ENCODE assay signal across 13 cellular contexts in the genomic region with DNA sequence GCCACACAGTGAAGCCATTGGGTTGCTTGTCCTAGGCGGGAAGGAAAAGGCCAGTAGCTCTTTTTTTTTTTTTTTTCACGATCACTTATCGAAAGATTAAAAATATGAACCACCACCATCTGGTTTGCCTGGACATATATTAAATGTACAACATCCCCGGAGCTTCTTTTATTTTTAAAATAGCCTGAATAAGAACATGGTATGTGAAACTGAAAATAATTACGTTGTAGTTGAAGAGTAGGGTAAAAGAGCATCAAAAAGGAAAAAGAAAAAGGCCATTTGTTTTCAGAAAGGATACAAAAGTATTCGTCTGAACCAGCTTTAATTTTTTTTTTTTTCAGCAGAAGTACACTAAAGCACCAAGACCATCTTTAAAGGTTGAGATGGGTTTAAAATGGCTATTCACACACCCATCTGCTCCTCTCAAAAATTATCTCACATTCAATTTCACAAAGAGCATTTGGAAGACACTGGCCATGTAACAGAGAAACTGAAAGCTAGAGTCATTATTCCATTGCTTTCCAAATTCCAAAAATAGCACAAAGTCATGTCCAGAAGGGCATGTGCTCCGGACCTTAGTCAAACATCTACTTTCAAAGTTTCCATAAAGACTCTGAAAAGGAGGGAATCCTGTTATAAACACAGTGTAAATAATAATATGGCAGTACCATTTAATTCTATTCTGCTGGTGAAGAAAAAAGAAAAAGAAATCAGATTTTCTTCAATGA.
DNase-seq lines count a peak whose midpoint lies in the region; ATAC-seq and TF ChIP-seq lines count a peak whose summit lies in the region.
"Had no signal": no experiment of that assay in that cellular context is flagged by ENCODE, and none has a peak within 500 bp of the region (broad histone marks: within the 10 kb centered on the region; RNA-seq: fewer than 3 reads in every experiment).

No MANE protein-coding gene starts in this region.

- no peaks in the 10 kb centered on the region for H3K27me3 ChIP-seq in KMS-11 (ENCODE audit: insufficient read depth, low read depth)
- no peaks in the 10 kb centered on the region for H3K27me3 ChIP-seq in adipocyte (replicated peaks; ENCODE audit: control insufficient read depth, insufficient read depth, low read length)
- H3K27me3 ChIP-seq: BLaER1 had no signal

- H3K9me3 ChIP-seq in adipocyte (ENCODE audit: control insufficient read depth, low read length) = no peaks in the 10 kb centered on the region
- H3K9me3 ChIP-seq: BLaER1 had no signal

- H3K79me2 ChIP-seq in KMS-11 (ENCODE audit: insufficient read depth, low read depth) = no peaks in the 10 kb centered on the region

- H3K4me1 ChIP-seq in KMS-11 (ENCODE audit: low read depth, poor library complexity, severe bottlenecking) (peaks cover 11% of the 10 kb centered on the region), adipocyte (ENCODE audit: control insufficient read depth, insufficient read depth, low read length) (no peaks in the 10 kb centered on the region)
- H3K4me1 ChIP-seq: BLaER1 had no signal

- H3K36me3 ChIP-seq in KMS-11 (ENCODE audit: insufficient read depth) (no peaks in the 10 kb centered on the region), adipocyte (ENCODE audit: control insufficient read depth, insufficient read depth, low read length, severe bottlenecking) (no peaks in the 10 kb centered on the region)
- H3K36me3 ChIP-seq: BLaER1 had no signal

- peak overlapping the region; percentile 48; the same call in 1 of the 2 replicates for H2AFZ ChIP-seq in KMS-11 (ENCODE audit: low read depth)

- H3K9ac ChIP-seq in KMS-11 (peak overlapping the region; percentile 2; the same call in 1 of the 2 replicates), adipocyte (ENCODE audit: low read length) (no peak overlapping the region)
- H3K9ac ChIP-seq: BLaER1 had no signal

- no peak for DNase-seq in adipocyte (ENCODE audit: low read depth)
- no peak for DNase-seq in left ventricle myocardium superior
- peak; percentile 30 for DNase-seq in myocyte (ENCODE audit: low read depth)
- DNase-seq in natural killer cell treated with Interleukin-12 subunit alpha and Interleukin-12 subunit beta and Interleukin-15 and Interleukin-18, amount 100 ng/mL, for 72 hours (ENCODE audit: low spot score) = no peak
- DNase-seq in T-helper 2 cell = no peak
- DNase-seq: CD8-positive, alpha-beta memory T cell; IMR-90; NCI-H1436; NCI-H2029 treated with DMSO at 0.1 percent for 48 hours; NCI-H510A had no signal

- H3K4me3 ChIP-seq in KMS-11 (IDR thresholded peaks at IDR 0.05; ENCODE audit: insufficient read depth, low read depth, low read length) (no peak overlapping the region), adipocyte (ENCODE audit: low read length) (peak overlapping the region; percentile 22)
- H3K4me3 ChIP-seq: BLaER1 had no signal

- H3K36me3 Mint-ChIP-seq in natural killer cell treated with Interleukin-12 subunit alpha and Interleukin-12 subunit beta and Interleukin-15 and Interleukin-18, amount 100 ng/mL, for 72 hours = no peaks in the 10 kb centered on the region
- H3K36me3 Mint-ChIP-seq: CD8-positive, alpha-beta memory T cell had no signal

- ATAC-seq in left ventricle myocardium superior (peak; percentile 69), HG03342 (IDR thresholded peaks at IDR 0.05; ENCODE audit: unreplicated experiment) (no peak)
- no peak for ATAC-seq in natural killer cell treated with Interleukin-12 subunit alpha and Interleukin-12 subunit beta and Interleukin-15 and Interleukin-18, amount 100 ng/mL, for 72 hours

- no peaks in the 10 kb centered on the region for H3K27me3 Mint-ChIP-seq in natural killer cell treated with Interleukin-12 subunit alpha and Interleukin-12 subunit beta and Interleukin-15 and Interleukin-18, amount 100 ng/mL, for 72 hours
- H3K27me3 Mint-ChIP-seq: CD8-positive, alpha-beta memory T cell had no signal

- intact Hi-C loops in left ventricle myocardium superior (cut with micrococcal nuclease) = no loop called here

- no peaks in the 10 kb centered on the region for H3K4me1 Mint-ChIP-seq in natural killer cell treated with Interleukin-12 subunit alpha and Interleukin-12 subunit beta and Interleukin-15 and Interleukin-18, amount 100 ng/mL, for 72 hours (ENCODE audit: low read depth in 2 of 2)
- H3K4me1 Mint-ChIP-seq: CD8-positive, alpha-beta memory T cell had no signal

- no peak for TF ChIP-seq CTCF in KMS-11 (conservative IDR thresholded peaks at IDR 0.05; ENCODE audit: low read depth, low read length)

- peak overlapping the region; percentile 27; the same call in 1 of the 2 replicates for H3K27ac ChIP-seq in KMS-11
- H3K27ac ChIP-seq: BLaER1 had no signal

- peak overlapping the region; percentile 77 for H3K4me2 ChIP-seq in KMS-11
- H3K4me2 ChIP-seq: BLaER1 had no signal

- H3K4me3 Mint-ChIP-seq in natural killer cell treated with Interleukin-12 subunit alpha and Interleukin-12 subunit beta and Interleukin-15 and Interleukin-18, amount 100 ng/mL, for 72 hours = no peak overlapping the region
- H3K4me3 Mint-ChIP-seq: CD8-positive, alpha-beta memory T cell had no signal

- no peaks in the 10 kb centered on the region for H4K20me1 ChIP-seq in KMS-11 (ENCODE audit: insufficient read depth)
- H4K20me1 ChIP-seq: BLaER1 had no signal

- H3K27ac Mint-ChIP-seq in natural killer cell treated with Interleukin-12 subunit alpha and Interleukin-12 subunit beta and Interleukin-15 and Interleukin-18, amount 100 ng/mL, for 72 hours = no peak overlapping the region
- H3K27ac Mint-ChIP-seq: CD8-positive, alpha-beta memory T cell had no signal

- no peaks in the 10 kb centered on the region for H3K9me3 Mint-ChIP-seq in natural killer cell treated with Interleukin-12 subunit alpha and Interleukin-12 subunit beta and Interleukin-15 and Interleukin-18, amount 100 ng/mL, for 72 hours
- H3K9me3 Mint-ChIP-seq: CD8-positive, alpha-beta memory T cell had no signal
